In genomic region chr19:52335768-52336116, GRCh38 we compare ENCODE assay signal across 8 cellular contexts. TPM values are rescaled to one million over a fixed set of nuclear protein-coding genes. Genes with fewer than 3 reads are reported as not detected.
A peak's percentile ranks its signal among the peaks of the same experiment; 100 is the strongest.
DNase-seq lines count a peak whose midpoint lies in the region; ATAC-seq and TF ChIP-seq lines count a peak whose summit lies in the region.

No MANE protein-coding gene starts in this region.

- ATAC-seq in HG03196 (IDR thresholded peaks at IDR 0.05; ENCODE audit: unreplicated experiment): peak; percentile 21

- DNase-seq in coronary artery (ENCODE audit: low spot score) (no peak), A172 (ENCODE audit: low spot score) (no peak), HFFc6 (no peak), COLO668 (lab: John Stamatoyannopoulos, UW; ENCODE audit: unreplicated experiment) (no peak)
- no peak for DNase-seq in stimulated activated CD4-positive, alpha-beta T cell treated with anti-CD3 and anti-CD28 coated beads, Interleukin-15, amount 100 ng/mL, for 24 hours

- peaks cover 13 to 26% of the 10 kb centered on the region in 2 donors for H3K9me3 ChIP-seq in muscle layer of duodenum (ENCODE audit: control insufficient read depth in 1 of 2, low read length in 2 of 2)

- H3K4me3 ChIP-seq in coronary artery (peak overlapping the region; percentile 79), muscle layer of duodenum (ENCODE audit: low read depth in 1 of 2, low read length in 2 of 2) (peak overlapping the region; percentile 83 to 86)

- H3K27me3 Mint-ChIP-seq in HFFc6 (ENCODE audit: insufficient read depth): peaks cover 6% of the 10 kb centered on the region

- H3K36me3 Mint-ChIP-seq in HFFc6 (ENCODE audit: low read depth): peaks cover 18% of the 10 kb centered on the region

- H3K27ac ChIP-seq in 22Rv1 (peak overlapping the region; percentile 62), coronary artery (peak overlapping the region in 1 of 2 donors; percentile 79), muscle layer of duodenum (ENCODE audit: low read length) (no peak overlapping the region)

- H3K4me3 Mint-ChIP-seq in HFFc6: no peak overlapping the region

- no peak overlapping the region for H3K27ac Mint-ChIP-seq in HFFc6

- peaks cover 75% of the 10 kb centered on the region for H3K9me3 Mint-ChIP-seq in HFFc6

- no peaks in the 10 kb centered on the region for H3K36me3 ChIP-seq in muscle layer of duodenum (ENCODE audit: control insufficient read depth in 1 of 2, insufficient read depth in 2 of 2, low read length in 2 of 2)

- H3K4me1 Mint-ChIP-seq in HFFc6 (ENCODE audit: low read depth): no peaks in the 10 kb centered on the region

- H3K4me1 ChIP-seq in muscle layer of duodenum (ENCODE audit: control insufficient read depth in 1 of 2, insufficient read depth in 2 of 2, low read length in 2 of 2): peaks cover 0 to 7% of the 10 kb centered on the region in 2 donors

- TF ChIP-seq CTCF in 22Rv1 (IDR thresholded peaks at IDR 0.05) (no peak), coronary artery (IDR thresholded peaks at IDR 0.05) (no peak), HFFc6 (IDR thresholded peaks at IDR 0.05) (no peak)

- H3K27me3 ChIP-seq in muscle layer of duodenum (ENCODE audit: low read depth, low read length): no peaks in the 10 kb centered on the region

RNA-seq across cellular contexts. Expression of gene ZNF610, which starts 0.3 kb away (rescaled TPM):
- 1.3 and 1.4 TPM in 2 replicates for total RNA-seq in A172 (2014; rRNA removed; shearing (Covaris generic))
- under 1 TPM in 1 of 6 experiments, not detected in 5; 0.14 TPM for total RNA-seq in HFFc6 (2021; fragmentation: NEBNext Ultra II Directional; extraction: Animal tissue kit (Norgen Biotek cat#: 25700))

RNA-seq across cellular contexts. Expression of gene ZNF880, which starts 34.0 kb away (rescaled TPM):
- total RNA-seq in A172 (2014; rRNA removed; shearing (Covaris generic)): 0.12 and 0.22 TPM in 2 replicates
- 10 to 100 TPM in 4 of 6 experiments, 1 to 10 TPM in 2; 7.5 to 21.7 (median 19.5) TPM for total RNA-seq in HFFc6 (2021; fragmentation: NEBNext Ultra II Directional; extraction: Animal tissue kit (Norgen Biotek cat#: 25700))

RNA-seq across cellular contexts. Expression of gene ZNF480, which starts 38.8 kb away (rescaled TPM):
- 11.3 and 12.6 TPM in 2 replicates for total RNA-seq in A172 (2014; rRNA removed; shearing (Covaris generic))
- 10 to 100 TPM in 5 of 6 experiments, 1 to 10 TPM in 1; 9.8 to 12.5 (median 11.9) TPM for total RNA-seq in HFFc6 (2021; fragmentation: NEBNext Ultra II Directional; extraction: Animal tissue kit (Norgen Biotek cat#: 25700))
